ENCODE assay signal across 8 cellular contexts in the genomic region with DNA sequence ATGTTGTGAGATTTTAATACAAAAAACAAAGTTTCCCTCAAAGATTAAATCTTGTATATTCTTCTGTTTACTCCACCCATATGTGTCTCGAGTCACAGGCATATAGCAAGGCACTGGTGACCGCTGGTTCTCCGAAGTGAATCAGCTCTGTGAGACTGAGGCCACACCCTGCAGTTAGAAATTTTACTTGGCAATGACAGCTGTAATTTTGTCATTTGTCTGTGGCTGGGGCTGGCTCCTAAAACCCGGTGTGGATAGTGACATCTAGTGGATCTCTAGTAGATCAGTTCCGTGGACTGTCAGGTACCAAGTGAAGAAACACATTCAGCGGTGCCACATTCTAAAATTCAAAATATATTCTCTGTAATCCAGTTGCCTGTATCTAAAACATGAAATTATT.
DNase-seq lines count a peak whose midpoint lies in the region; ATAC-seq and TF ChIP-seq lines count a peak whose summit lies in the region.

No MANE protein-coding gene starts in this region.

- DNase-seq in GM10248 (ENCODE audit: extremely low spot score), result peak; percentile 73
- peak; percentile 72 for DNase-seq in NCI-H2227 (lab: John Stamatoyannopoulos, UW; ENCODE audit: unreplicated experiment)
- no peak for DNase-seq in WTC11 (ENCODE audit: low spot score)
- peak; percentile 93 for DNase-seq in dedifferentiated amniotic fluid mesenchymal stem cell (ENCODE audit: extremely low spot score)
- DNase-seq in lower lobe of right lung, result peak; percentile 61
- DNase-seq in stomach, result peak; percentile 67

- TF ChIP-seq POLR2A in stomach (IDR thresholded peaks at IDR 0.05), result no peak

- H3K4me3 ChIP-seq in lower lobe of right lung, result peak overlapping the region; percentile 17
- H3K4me3 ChIP-seq in stomach, result no peak overlapping the region

- CTCF ChIA-PET in GM10248 (lab: Yijun Ruan, JAX) (interaction anchor here (0.6 to 1.8 kb wide), 7 partner anchors 15 to 185 kb away, joined by 3 to 6 read pairs (median 3); no protein-coding TSS in a partner anchor), WTC11 (lab: Charles Lee) (interaction anchor here (0.6 to 1.1 kb wide), 18 partner anchors 9 to 762 kb away, joined by 3 to 24 read pairs (median 4); no protein-coding TSS in a partner anchor)

- peaks cover 5% of the 10 kb centered on the region; the same call in 1 of the 2 replicates for H3K36me3 Mint-ChIP-seq in WTC11

- intact Hi-C loops in lower lobe of right lung (cut with DNase I), result no loop called here
- intact Hi-C loops in stomach (cut with DNase I; ENCODE audit: low total_unique reads), result loop anchor here (10.0 kb wide), 1 partner anchor 137 kb away; no protein-coding TSS in a partner anchor

- H3K36me3 ChIP-seq in lower lobe of right lung (peaks cover 14% of the 10 kb centered on the region), stomach (peaks cover 5 to 47% (median 24%) of the 10 kb centered on the region in 4 donors)

- peaks cover 21% of the 10 kb centered on the region for H3K4me1 ChIP-seq in lower lobe of right lung
- peaks cover 9 to 32% (median 16%) of the 10 kb centered on the region in 4 donors for H3K4me1 ChIP-seq in stomach

- peaks cover 4% of the 10 kb centered on the region for H3K4me1 Mint-ChIP-seq in WTC11

- H3K9me3 Mint-ChIP-seq in WTC11, result no peaks in the 10 kb centered on the region

- no peaks in the 10 kb centered on the region for H3K27me3 ChIP-seq in lower lobe of right lung (ENCODE audit: low read depth)
- H3K27me3 ChIP-seq in stomach, result no peaks in the 10 kb centered on the region

- WGBS in stomach, 5 donors, result 8 to 27% (median 10%) methylated on average over 6 of the region's 6 CpGs

- H3K9me3 ChIP-seq in lower lobe of right lung (no peaks in the 10 kb centered on the region), stomach (no peaks in the 10 kb centered on the region)

- TF ChIP-seq CTCF in GM10248 (IDR thresholded peaks at IDR 0.05; ENCODE audit: control extremely low read depth, extremely low read depth, low read depth, missing control alignments) (peak; percentile 61), WTC11 (IDR thresholded peaks at IDR 0.05) (no peak), lower lobe of right lung (IDR thresholded peaks at IDR 0.05) (peak; percentile 51), stomach (IDR thresholded peaks at IDR 0.05) (peak in 3 of 7 experiments; percentile 23 to 49 (median 48))

- ATAC-seq in HG02938 (IDR thresholded peaks at IDR 0.05; ENCODE audit: unreplicated experiment) (peak; percentile 76), WTC11 (peak; percentile 74), lower lobe of right lung (peak; percentile 88 to 91), GM19324 (IDR thresholded peaks at IDR 0.05; ENCODE audit: low FRiP score, unreplicated experiment) (no peak)

- no peak overlapping the region for H3K27ac Mint-ChIP-seq in WTC11

- H3K27me3 Mint-ChIP-seq in WTC11 (ENCODE audit: low read depth), result no peaks in the 10 kb centered on the region

- H3K4me3 Mint-ChIP-seq in WTC11, result no peak overlapping the region

- no peak for TF ChIP-seq EP300 in stomach (IDR thresholded peaks at IDR 0.05)

- POLR2A ChIA-PET in GM10248 (lab: Yijun Ruan, JAX) (no interaction called here), WTC11 (lab: Charles Lee) (no interaction called here)

- peak overlapping the region; percentile 50 for H3K27ac ChIP-seq in lower lobe of right lung
- peak overlapping the region in 4 of 5 donors; percentile 42 to 78 (median 59) for H3K27ac ChIP-seq in stomach

TF ChIP-seq in WTC11, 78 proteins besides CTCF, POLR2A, EP300 and RAD21:
- no peak for TF ChIP-seq MYBL2 (CRISPR knock-in tag; IDR thresholded peaks at IDR 0.05)
- TF ChIP-seq ZBTB21 (CRISPR knock-in tag; IDR thresholded peaks at IDR 0.05; ENCODE audit: borderline replicate concordance), result no peak
- TF ChIP-seq USF2 (CRISPR knock-in tag; IDR thresholded peaks at IDR 0.05), result no peak
- TF ChIP-seq, protein P1, sequence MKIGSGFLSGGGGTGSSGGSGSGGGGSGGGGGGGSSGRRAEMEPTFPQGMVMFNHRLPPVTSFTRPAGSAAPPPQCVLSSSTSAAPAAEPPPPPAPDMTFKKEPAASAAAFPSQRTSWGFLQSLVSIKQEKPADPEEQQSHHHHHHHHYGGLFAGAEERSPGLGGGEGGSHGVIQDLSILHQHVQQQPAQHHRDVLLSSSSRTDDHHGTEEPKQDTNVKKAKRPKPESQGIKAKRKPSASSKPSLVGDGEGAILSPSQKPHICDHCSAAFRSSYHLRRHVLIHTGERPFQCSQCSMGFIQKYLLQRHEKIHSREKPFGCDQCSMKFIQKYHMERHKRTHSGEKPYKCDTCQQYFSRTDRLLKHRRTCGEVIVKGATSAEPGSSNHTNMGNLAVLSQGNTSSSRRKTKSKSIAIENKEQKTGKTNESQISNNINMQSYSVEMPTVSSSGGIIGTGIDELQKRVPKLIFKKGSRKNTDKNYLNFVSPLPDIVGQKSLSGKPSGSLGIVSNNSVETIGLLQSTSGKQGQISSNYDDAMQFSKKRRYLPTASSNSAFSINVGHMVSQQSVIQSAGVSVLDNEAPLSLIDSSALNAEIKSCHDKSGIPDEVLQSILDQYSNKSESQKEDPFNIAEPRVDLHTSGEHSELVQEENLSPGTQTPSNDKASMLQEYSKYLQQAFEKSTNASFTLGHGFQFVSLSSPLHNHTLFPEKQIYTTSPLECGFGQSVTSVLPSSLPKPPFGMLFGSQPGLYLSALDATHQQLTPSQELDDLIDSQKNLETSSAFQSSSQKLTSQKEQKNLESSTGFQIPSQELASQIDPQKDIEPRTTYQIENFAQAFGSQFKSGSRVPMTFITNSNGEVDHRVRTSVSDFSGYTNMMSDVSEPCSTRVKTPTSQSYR (CRISPR knock-in tag; IDR thresholded peaks at IDR 0.05), result no peak
- no peak for TF ChIP-seq OVOL2 (CRISPR knock-in tag; IDR thresholded peaks at IDR 0.05; ENCODE audit: borderline replicate concordance)
- TF ChIP-seq, protein P2, sequence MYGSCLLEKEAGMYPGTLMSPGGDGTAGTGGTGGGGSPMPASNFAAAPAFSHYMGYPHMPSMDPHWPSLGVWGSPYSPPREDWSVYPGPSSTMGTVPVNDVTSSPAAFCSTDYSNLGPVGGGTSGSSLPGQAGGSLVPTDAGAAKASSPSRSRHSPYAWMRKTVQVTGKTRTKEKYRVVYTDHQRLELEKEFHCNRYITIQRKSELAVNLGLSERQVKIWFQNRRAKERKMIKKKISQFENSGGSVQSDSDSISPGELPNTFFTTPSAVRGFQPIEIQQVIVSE (CRISPR knock-in tag; IDR thresholded peaks at IDR 0.05; ENCODE audit: borderline replicate concordance), result no peak
- no peak for TF ChIP-seq JUN (CRISPR knock-in tag; IDR thresholded peaks at IDR 0.05)
